8 cellular contexts compared by ENCODE assay signal in genomic region chr3:11770477-11771381, GRCh38.
DNase-seq lines count a peak whose midpoint lies in the region; ATAC-seq and FAIRE-seq lines count a peak whose summit lies in the region.

No MANE protein-coding gene starts in this region.

- no peak overlapping the region for H3K27ac ChIP-seq in substantia nigra (ENCODE audit: low read depth, low read length, poor library complexity, severe bottlenecking)

- DNase-seq in COLO668 (lab: John Stamatoyannopoulos, UW; ENCODE audit: unreplicated experiment) (peak; percentile 32), HTR-8/SVneo (ENCODE audit: insufficient read length, low spot score) (peak; percentile 54), RCC 7860 (ENCODE audit: low spot score) (peak; percentile 69), fibroblast of the conjunctiva (ENCODE audit: low read depth) (peak; percentile 58), nucleus accumbens (lab: John Stamatoyannopoulos, UW) (peak in 50 of 56 donors; percentile 3 to 88 (median 46)), substantia nigra (lab: John Stamatoyannopoulos, UW) (peak in 31 of 49 donors; percentile 3 to 79 (median 30))
- DNase-seq in activated T-helper 9 cell treated with anti-CD3 and anti-CD28 coated beads, Interleukin-2, amount 50 U/mL, for 16 hours (ENCODE audit: low read depth) = peak; percentile 49

- peak; percentile 100 for ATAC-seq in GM21390 (IDR thresholded peaks at IDR 0.05; ENCODE audit: unreplicated experiment)

- FAIRE-seq in HTR-8/SVneo (lab: Jason Lieb, UNC) (no peak), RCC 7860 (lab: Jason Lieb, UNC) (no peak)
